In genomic region chr1:19310061-19310460, GRCh38 we compare ENCODE assay signal across 12 cellular contexts. TPM values are rescaled to one million over a fixed set of nuclear protein-coding genes. Genes with fewer than 3 reads are reported as not detected.
DNase-seq lines count a peak whose midpoint lies in the region; ATAC-seq and TF ChIP-seq lines count a peak whose summit lies in the region.
"Had no signal": no experiment of that assay in that cellular context is flagged by ENCODE, and none has a peak within 500 bp of the region (broad histone marks: within the 10 kb centered on the region; RNA-seq: fewer than 3 reads in every experiment).

No MANE protein-coding gene starts in this region.

- H3K9me3 Mint-ChIP-seq in CD8-positive, alpha-beta memory T cell, result no peaks in the 10 kb centered on the region
- H3K9me3 Mint-ChIP-seq in brain, result no peaks in the 10 kb centered on the region
- H3K9me3 Mint-ChIP-seq in natural killer cell, result no peaks in the 10 kb centered on the region

- H3K27ac ChIP-seq in CD8-positive, alpha-beta memory T cell (ENCODE audit: low read depth, low read length), result no peak overlapping the region
- H3K27ac ChIP-seq: epithelial cell of prostate had no signal

- peak overlapping the region in 4 of 8 donors; percentile 29 to 70 (median 50) for H3K27ac Mint-ChIP-seq in CD8-positive, alpha-beta memory T cell
- H3K27ac Mint-ChIP-seq in brain, result peak overlapping the region in 2 of 5 experiments; percentile 58 to 81
- no peak overlapping the region for H3K27ac Mint-ChIP-seq in natural killer cell

- H3K27me3 ChIP-seq in CD8-positive, alpha-beta memory T cell (ENCODE audit: insufficient read depth, low read length, poor library complexity, severe bottlenecking), result no peaks in the 10 kb centered on the region

- peaks cover 17% of the 10 kb centered on the region for H3K36me3 ChIP-seq in CD8-positive, alpha-beta memory T cell (ENCODE audit: insufficient read depth, low read length)

- TF ChIP-seq CTCF in brain (conservative IDR thresholded peaks at IDR 0.05) (no peak), natural killer cell (IDR thresholded peaks at IDR 0.05) (no peak)

- POLR2A ChIA-PET in CD8-positive, alpha-beta memory T cell (lab: Charles Lee), result no interaction called here

- CTCF ChIA-PET in CD8-positive, alpha-beta memory T cell (lab: Charles Lee), result no interaction called here

- intact Hi-C loops in natural killer cell (cut with micrococcal nuclease), result loop anchor here (10.0 kb wide), 1 partner anchor 175 kb away; the partner anchor contains the start of gene CAPZB

- H3K4me3 Mint-ChIP-seq in CD8-positive, alpha-beta memory T cell, result peak overlapping the region; percentile 13 to 93 (median 81)
- peak overlapping the region; percentile 89 to 96 (median 93) for H3K4me3 Mint-ChIP-seq in brain
- peak overlapping the region; percentile 55 for H3K4me3 Mint-ChIP-seq in natural killer cell

- peaks cover 0 to 41% (median 9%) of the 10 kb centered on the region in 3 donors for H3K36me3 Mint-ChIP-seq in CD8-positive, alpha-beta memory T cell
- H3K36me3 Mint-ChIP-seq in brain, result peaks cover 38% of the 10 kb centered on the region
- H3K36me3 Mint-ChIP-seq in natural killer cell, result peaks cover 13% of the 10 kb centered on the region

- H3K4me3 ChIP-seq in CD8-positive, alpha-beta memory T cell (ENCODE audit: low read length), result no peak overlapping the region

- ATAC-seq in natural killer cell (no peak), HG03108 (IDR thresholded peaks at IDR 0.05; ENCODE audit: unreplicated experiment) (no peak), GM21737 (IDR thresholded peaks at IDR 0.05; ENCODE audit: unreplicated experiment) (no peak)

- H3K27me3 Mint-ChIP-seq in CD8-positive, alpha-beta memory T cell, result no peaks in the 10 kb centered on the region
- peaks cover 12% of the 10 kb centered on the region for H3K27me3 Mint-ChIP-seq in brain
- no peaks in the 10 kb centered on the region for H3K27me3 Mint-ChIP-seq in natural killer cell (ENCODE audit: low read depth in 2 of 2)

- H3K4me1 ChIP-seq in CD8-positive, alpha-beta memory T cell (ENCODE audit: insufficient read depth, low read length), result peaks cover 13% of the 10 kb centered on the region

- H3K9me3 ChIP-seq in CD8-positive, alpha-beta memory T cell (ENCODE audit: low read length), result no peaks in the 10 kb centered on the region

- DNase-seq in AG08395 (ENCODE audit: low spot score), result peak; percentile 41
- peak in 1 of 5 donors; percentile 31 for DNase-seq in CD8-positive, alpha-beta memory T cell
- no peak for DNase-seq in natural killer cell
- no peak for DNase-seq in NCI-H345 treated with DMSO at 0.1 percent for 48 hours (lab: John Stamatoyannopoulos, UW; ENCODE audit: unreplicated experiment)
- DNase-seq: activated CD4-positive, alpha-beta T cell treated with anti-CD3 and anti-CD28 coated beads, Interleukin-2, amount 50 U/mL, for 48 hours; NCI-H2029 treated with DMSO at 0.1 percent for 48 hours; NCI-H524; stimulated activated CD4-positive, alpha-beta T cell treated with anti-CD3 and anti-CD28 coated beads, Interleukin-2, amount 100 ng/mL, for 24 hours had no signal

- peaks cover 27 to 42% (median 41%) of the 10 kb centered on the region in 3 donors for H3K4me1 Mint-ChIP-seq in CD8-positive, alpha-beta memory T cell
- H3K4me1 Mint-ChIP-seq in brain, result peaks cover 41% of the 10 kb centered on the region
- peaks cover 31 to 32% of the 10 kb centered on the region in 2 donors for H3K4me1 Mint-ChIP-seq in natural killer cell

RNA-seq across cellular contexts. Expression of gene AKR7A2, which starts 1.9 kb away (rescaled TPM):
- 10 to 100 TPM; 36.4 to 38.3 TPM for total RNA-seq in CD8-positive, alpha-beta memory T cell
- polyA plus RNA-seq in CD8-positive, alpha-beta memory T cell, result 102 TPM
- 136 TPM for polyA plus RNA-seq in brain (ENCODE audit: insufficient read depth, low read depth, low replicate concordance)
- 10 to 100 TPM; 25.5 to 31.9 (median 28.9) TPM for total RNA-seq in natural killer cell

RNA-seq across cellular contexts. Expression of gene SLC66A1, which starts 2.1 kb away (rescaled TPM):
- total RNA-seq in CD8-positive, alpha-beta memory T cell, result 10 to 100 TPM in 1 of 2 experiments, 1 to 10 TPM in 1; 8.6 to 10.4 TPM
- 5.7 TPM for polyA plus RNA-seq in CD8-positive, alpha-beta memory T cell
- 19.9 TPM for polyA plus RNA-seq in brain (ENCODE audit: insufficient read depth, low read depth, low replicate concordance)
- total RNA-seq in natural killer cell, result 1 to 10 TPM; 5.8 to 8.5 (median 7.6) TPM

RNA-seq across cellular contexts. Expression of gene AKR7A3, which starts 21.5 kb away (rescaled TPM):
- total RNA-seq in CD8-positive, alpha-beta memory T cell, result under 1 TPM; 0.29 to 0.50 TPM
- not detected for polyA plus RNA-seq in CD8-positive, alpha-beta memory T cell
- 1.1 TPM for polyA plus RNA-seq in brain (ENCODE audit: insufficient read depth, low read depth, low replicate concordance)
- 1 to 10 TPM; 1.1 to 2.0 (median 1.5) TPM for total RNA-seq in natural killer cell

RNA-seq across cellular contexts. Expression of gene MRTO4, which starts 58.5 kb away (rescaled TPM):
- 100 to 1,000 TPM; 137 TPM for total RNA-seq in CD8-positive, alpha-beta memory T cell
- 28.5 TPM for polyA plus RNA-seq in CD8-positive, alpha-beta memory T cell
- 36.2 TPM for polyA plus RNA-seq in brain (ENCODE audit: insufficient read depth, low read depth, low replicate concordance)
- total RNA-seq in natural killer cell, result 10 to 100 TPM in 2 of 3 donors, 1 to 10 TPM in 1; 9.7 to 15.8 (median 13.5) TPM

RNA-seq across cellular contexts. Expression of gene EMC1, which starts 58.7 kb away (rescaled TPM):
- 10 to 100 TPM; 57.0 to 58.2 TPM for total RNA-seq in CD8-positive, alpha-beta memory T cell
- 24.7 TPM for polyA plus RNA-seq in CD8-positive, alpha-beta memory T cell
- polyA plus RNA-seq in brain (ENCODE audit: insufficient read depth, low read depth, low replicate concordance), result 49.8 TPM
- total RNA-seq in natural killer cell, result 10 to 100 TPM; 30.7 to 36.0 (median 33.5) TPM
